ENCODE assay signal across 1 cellular context in the genomic region with DNA sequence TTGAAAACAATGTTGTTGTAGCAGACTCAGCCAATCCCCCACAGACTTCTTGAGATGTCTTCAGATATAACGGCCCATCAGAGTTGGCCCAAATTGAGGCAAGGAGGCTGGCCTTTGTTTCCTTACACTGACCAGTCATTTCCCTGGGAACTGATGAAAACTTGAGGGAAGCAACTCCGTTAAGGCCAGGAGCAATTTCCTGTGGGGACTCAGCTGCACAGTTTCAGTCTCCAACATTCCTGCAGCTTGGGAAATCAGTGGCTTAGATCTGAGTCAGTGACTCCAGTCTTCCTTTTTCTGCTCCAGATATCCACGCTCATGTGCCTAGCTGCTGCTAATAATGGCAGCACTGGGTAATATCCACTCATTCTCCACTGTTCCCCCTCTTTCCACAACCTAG.
TF ChIP-seq lines count a peak whose summit lies in the region.

No MANE protein-coding gene starts in this region.

TF ChIP-seq in GM23338, 12 proteins besides CTCF, POLR2A, EP300 and RAD21 (continued from another document):
- TF ChIP-seq, protein P1, sequence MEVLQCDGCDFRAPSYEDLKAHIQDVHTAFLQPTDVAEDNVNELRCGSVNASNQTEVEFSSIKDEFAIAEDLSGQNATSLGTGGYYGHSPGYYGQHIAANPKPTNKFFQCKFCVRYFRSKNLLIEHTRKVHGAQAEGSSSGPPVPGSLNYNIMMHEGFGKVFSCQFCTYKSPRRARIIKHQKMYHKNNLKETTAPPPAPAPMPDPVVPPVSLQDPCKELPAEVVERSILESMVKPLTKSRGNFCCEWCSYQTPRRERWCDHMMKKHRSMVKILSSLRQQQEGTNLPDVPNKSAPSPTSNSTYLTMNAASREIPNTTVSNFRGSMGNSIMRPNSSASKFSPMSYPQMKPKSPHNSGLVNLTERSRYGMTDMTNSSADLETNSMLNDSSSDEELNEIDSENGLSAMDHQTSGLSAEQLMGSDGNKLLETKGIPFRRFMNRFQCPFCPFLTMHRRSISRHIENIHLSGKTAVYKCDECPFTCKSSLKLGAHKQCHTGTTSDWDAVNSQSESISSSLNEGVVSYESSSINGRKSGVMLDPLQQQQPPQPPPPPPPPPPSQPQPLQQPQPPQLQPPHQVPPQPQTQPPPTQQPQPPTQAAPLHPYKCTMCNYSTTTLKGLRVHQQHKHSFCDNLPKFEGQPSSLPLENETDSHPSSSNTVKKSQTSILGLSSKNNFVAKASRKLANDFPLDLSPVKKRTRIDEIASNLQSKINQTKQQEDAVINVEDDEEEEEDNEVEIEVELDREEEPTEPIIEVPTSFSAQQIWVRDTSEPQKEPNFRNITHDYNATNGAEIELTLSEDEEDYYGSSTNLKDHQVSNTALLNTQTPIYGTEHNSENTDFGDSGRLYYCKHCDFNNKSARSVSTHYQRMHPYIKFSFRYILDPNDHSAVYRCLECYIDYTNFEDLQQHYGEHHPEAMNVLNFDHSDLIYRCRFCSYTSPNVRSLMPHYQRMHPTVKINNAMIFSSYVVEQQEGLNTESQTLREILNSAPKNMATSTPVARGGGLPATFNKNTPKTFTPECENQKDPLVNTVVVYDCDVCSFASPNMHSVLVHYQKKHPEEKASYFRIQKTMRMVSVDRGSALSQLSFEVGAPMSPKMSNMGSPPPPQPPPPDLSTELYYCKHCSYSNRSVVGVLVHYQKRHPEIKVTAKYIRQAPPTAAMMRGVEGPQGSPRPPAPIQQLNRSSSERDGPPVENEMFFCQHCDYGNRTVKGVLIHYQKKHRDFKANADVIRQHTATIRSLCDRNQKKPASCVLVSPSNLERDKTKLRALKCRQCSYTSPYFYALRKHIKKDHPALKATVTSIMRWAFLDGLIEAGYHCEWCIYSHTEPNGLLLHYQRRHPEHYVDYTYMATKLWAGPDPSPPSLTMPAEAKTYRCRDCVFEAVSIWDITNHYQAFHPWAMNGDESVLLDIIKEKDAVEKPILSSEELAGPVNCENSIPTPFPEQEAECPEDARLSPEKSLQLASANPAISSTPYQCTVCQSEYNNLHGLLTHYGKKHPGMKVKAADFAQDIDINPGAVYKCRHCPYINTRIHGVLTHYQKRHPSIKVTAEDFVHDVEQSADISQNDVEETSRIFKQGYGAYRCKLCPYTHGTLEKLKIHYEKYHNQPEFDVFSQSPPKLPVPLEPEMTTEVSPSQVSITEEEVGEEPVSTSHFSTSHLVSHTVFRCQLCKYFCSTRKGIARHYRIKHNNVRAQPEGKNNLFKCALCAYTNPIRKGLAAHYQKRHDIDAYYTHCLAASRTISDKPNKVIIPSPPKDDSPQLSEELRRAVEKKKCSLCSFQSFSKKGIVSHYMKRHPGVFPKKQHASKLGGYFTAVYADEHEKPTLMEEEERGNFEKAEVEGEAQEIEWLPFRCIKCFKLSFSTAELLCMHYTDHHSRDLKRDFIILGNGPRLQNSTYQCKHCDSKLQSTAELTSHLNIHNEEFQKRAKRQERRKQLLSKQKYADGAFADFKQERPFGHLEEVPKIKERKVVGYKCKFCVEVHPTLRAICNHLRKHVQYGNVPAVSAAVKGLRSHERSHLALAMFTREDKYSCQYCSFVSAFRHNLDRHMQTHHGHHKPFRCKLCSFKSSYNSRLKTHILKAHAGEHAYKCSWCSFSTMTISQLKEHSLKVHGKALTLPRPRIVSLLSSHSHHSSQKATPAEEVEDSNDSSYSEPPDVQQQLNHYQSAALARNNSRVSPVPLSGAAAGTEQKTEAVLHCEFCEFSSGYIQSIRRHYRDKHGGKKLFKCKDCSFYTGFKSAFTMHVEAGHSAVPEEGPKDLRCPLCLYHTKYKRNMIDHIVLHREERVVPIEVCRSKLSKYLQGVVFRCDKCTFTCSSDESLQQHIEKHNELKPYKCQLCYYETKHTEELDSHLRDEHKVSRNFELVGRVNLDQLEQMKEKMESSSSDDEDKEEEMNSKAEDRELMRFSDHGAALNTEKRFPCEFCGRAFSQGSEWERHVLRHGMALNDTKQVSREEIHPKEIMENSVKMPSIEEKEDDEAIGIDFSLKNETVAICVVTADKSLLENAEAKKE (CRISPR knock-in tag; IDR thresholded peaks at IDR 0.05), result no peak
